Comparison of ENCODE assay signal across 9 cellular contexts in the genomic region with DNA sequence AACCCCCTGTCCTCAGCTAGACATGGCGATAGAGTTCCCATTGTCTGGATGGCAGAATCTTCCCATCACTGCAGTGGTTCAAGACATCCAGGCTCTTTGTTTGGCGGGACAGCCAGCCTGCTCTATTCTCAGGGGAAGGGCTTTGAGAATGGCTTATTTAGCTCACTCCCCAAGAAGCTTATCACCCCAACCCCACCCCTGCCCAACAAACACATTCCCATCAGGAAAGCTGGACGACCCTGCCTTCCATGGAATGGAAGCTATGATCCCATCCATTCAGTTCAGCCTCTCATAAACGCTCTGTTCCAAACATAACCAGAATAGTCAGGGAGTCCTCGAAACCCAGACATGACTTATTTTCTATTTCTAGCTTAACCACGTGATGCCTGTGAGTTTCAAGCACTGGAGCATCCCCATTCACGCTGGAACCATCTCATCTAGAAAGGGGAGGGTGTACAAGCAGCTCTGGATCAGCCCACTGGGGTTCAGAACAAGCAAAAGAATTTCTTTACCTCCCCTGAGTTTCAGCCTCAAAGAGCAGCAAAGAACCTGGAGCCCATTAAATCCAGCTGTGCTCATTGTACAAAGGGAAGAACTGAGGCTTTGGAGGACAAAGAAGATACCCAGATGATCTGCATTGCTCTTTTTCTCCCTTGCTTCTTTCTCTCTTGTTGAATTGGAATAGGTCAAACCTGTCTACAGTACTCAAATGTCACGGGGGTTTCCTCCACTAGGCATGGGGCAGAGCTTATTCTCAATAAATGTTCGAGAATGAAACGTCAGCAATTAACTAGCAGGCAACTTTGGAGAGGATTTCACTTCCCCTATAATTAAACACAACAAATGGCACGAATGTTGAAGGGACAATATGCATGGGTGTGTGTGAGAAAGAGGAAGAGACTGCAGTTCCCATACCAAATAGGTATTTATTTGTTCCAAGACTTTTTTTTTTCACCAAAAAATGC.
DNase-seq lines count a peak whose midpoint lies in the region; ATAC-seq and TF ChIP-seq lines count a peak whose summit lies in the region.
"Had no signal": no experiment of that assay in that cellular context is flagged by ENCODE, and none has a peak within 500 bp of the region (broad histone marks: within the 10 kb centered on the region; RNA-seq: fewer than 3 reads in every experiment).

No MANE protein-coding gene starts in this region.

- POLR2A ChIA-PET in activated CD8-positive, alpha-beta T cell treated with anti-CD3 and anti-CD28 coated beads for 36 hours (lab: Charles Lee) = interaction anchor here (1.0 to 2.4 kb wide), 2 partner anchors 8 to 40 kb away, joined by 3 to 11 read pairs; no protein-coding TSS in a partner anchor
- POLR2A ChIA-PET in activated CD8-positive, alpha-beta T cell treated with anti-CD3 and anti-CD28 coated beads, Interleukin-2, amount 10 ng/mL, durations not matched to agents 7 days and 5 days (lab: Charles Lee) = no interaction called here

- DNase-seq in activated CD8-positive, alpha-beta T cell treated with anti-CD3 and anti-CD28 coated beads for 36 hours = no peak
- DNase-seq in activated CD8-positive, alpha-beta T cell treated with anti-CD3 and anti-CD28 coated beads, Interleukin-2, amount 10 ng/mL, durations not matched to agents 7 days and 5 days = no peak
- DNase-seq in NB4 (ENCODE audit: low read depth) = peak; percentile 66
- DNase-seq in right atrium auricular region (ENCODE audit: low spot score) = no peak
- DNase-seq in vagina (ENCODE audit: extremely low spot score in 2 of 2) = no peak
- DNase-seq in ureter (ENCODE audit: low spot score) = no peak

- H3K9me3 Mint-ChIP-seq in activated CD8-positive, alpha-beta T cell treated with anti-CD3 and anti-CD28 coated beads for 36 hours = no peaks in the 10 kb centered on the region
- H3K9me3 Mint-ChIP-seq in activated CD8-positive, alpha-beta T cell treated with anti-CD3 and anti-CD28 coated beads, Interleukin-2, amount 10 ng/mL, durations not matched to agents 7 days and 5 days (ENCODE audit: insufficient read depth) = no peaks in the 10 kb centered on the region

- TF ChIP-seq POLR2A in NB4 (IDR thresholded peaks at IDR 0.05; ENCODE audit: extremely low read depth, insufficient read length) = no peak
- no peak for TF ChIP-seq POLR2A in vagina (IDR thresholded peaks at IDR 0.05)

- H3K27ac ChIP-seq in right atrium auricular region (peak overlapping the region; percentile 87 to 96), vagina (peak overlapping the region; percentile 67)

- no peak overlapping the region for H3K27ac Mint-ChIP-seq in activated CD8-positive, alpha-beta T cell treated with anti-CD3 and anti-CD28 coated beads for 36 hours
- no peak overlapping the region for H3K27ac Mint-ChIP-seq in activated CD8-positive, alpha-beta T cell treated with anti-CD3 and anti-CD28 coated beads, Interleukin-2, amount 10 ng/mL, durations not matched to agents 7 days and 5 days
- H3K27ac Mint-ChIP-seq: activated naive CD8-positive, alpha-beta T cell had no signal

- no peak for TF ChIP-seq CTCF in activated CD8-positive, alpha-beta T cell treated with anti-CD3 and anti-CD28 coated beads for 36 hours (IDR thresholded peaks at IDR 0.05)
- TF ChIP-seq CTCF in NB4 (IDR thresholded peaks at IDR 0.05; ENCODE audit: low read depth, low read length) (no peak), right atrium auricular region (IDR thresholded peaks at IDR 0.05) (no peak), vagina (IDR thresholded peaks at IDR 0.05) (no peak)

- H3K9me3 ChIP-seq in right atrium auricular region = no peaks in the 10 kb centered on the region
- no peaks in the 10 kb centered on the region for H3K9me3 ChIP-seq in vagina

- no peaks in the 10 kb centered on the region for H3K36me3 Mint-ChIP-seq in activated CD8-positive, alpha-beta T cell treated with anti-CD3 and anti-CD28 coated beads for 36 hours (ENCODE audit: low read depth)
- peaks cover 46% of the 10 kb centered on the region for H3K36me3 Mint-ChIP-seq in activated CD8-positive, alpha-beta T cell treated with anti-CD3 and anti-CD28 coated beads, Interleukin-2, amount 10 ng/mL, durations not matched to agents 7 days and 5 days (ENCODE audit: low read depth)

- ATAC-seq in activated CD8-positive, alpha-beta T cell treated with anti-CD3 and anti-CD28 coated beads for 36 hours = peak; percentile 28
- no peak for ATAC-seq in activated CD8-positive, alpha-beta T cell treated with anti-CD3 and anti-CD28 coated beads, Interleukin-2, amount 10 ng/mL, durations not matched to agents 7 days and 5 days
- ATAC-seq in GM21737 (IDR thresholded peaks at IDR 0.05; ENCODE audit: unreplicated experiment) = no peak
- no peak for ATAC-seq in HG03378 (IDR thresholded peaks at IDR 0.05; ENCODE audit: unreplicated experiment)

- CTCF ChIA-PET in activated CD8-positive, alpha-beta T cell treated with anti-CD3 and anti-CD28 coated beads for 36 hours (lab: Charles Lee) = no interaction called here
- CTCF ChIA-PET in activated CD8-positive, alpha-beta T cell treated with anti-CD3 and anti-CD28 coated beads, Interleukin-2, amount 10 ng/mL, durations not matched to agents 7 days and 5 days (lab: Charles Lee) = interaction anchor here (1.1 to 1.4 kb wide), 3 partner anchors 39 to 201 kb away, joined by 3 to 5 read pairs (median 4); no protein-coding TSS in a partner anchor

- H3K27me3 ChIP-seq in right atrium auricular region (no peaks in the 10 kb centered on the region), vagina (no peaks in the 10 kb centered on the region)

- H3K36me3 ChIP-seq in right atrium auricular region (no peaks in the 10 kb centered on the region), vagina (no peaks in the 10 kb centered on the region)

- peaks cover 0 to 59% of the 10 kb centered on the region in 2 donors for H3K4me1 ChIP-seq in right atrium auricular region
- peaks cover 49% of the 10 kb centered on the region for H3K4me1 ChIP-seq in vagina

- intact Hi-C loops in activated CD8-positive, alpha-beta T cell treated with anti-CD3 and anti-CD28 coated beads for 36 hours (cut with micrococcal nuclease) = loop anchor here (10.0 kb wide), 1 partner anchor 63 kb away; no protein-coding TSS in a partner anchor
- intact Hi-C loops in vagina (cut with DNase I) = no loop called here

- no peak overlapping the region for H3K4me3 ChIP-seq in NB4 (ENCODE audit: low read depth, low read length)
- no peak overlapping the region for H3K4me3 ChIP-seq in right atrium auricular region
- no peak overlapping the region for H3K4me3 ChIP-seq in vagina

- H3K4me3 Mint-ChIP-seq in activated CD8-positive, alpha-beta T cell treated with anti-CD3 and anti-CD28 coated beads for 36 hours = no peak overlapping the region
- H3K4me3 Mint-ChIP-seq in activated CD8-positive, alpha-beta T cell treated with anti-CD3 and anti-CD28 coated beads, Interleukin-2, amount 10 ng/mL, durations not matched to agents 7 days and 5 days = no peak overlapping the region
- H3K4me3 Mint-ChIP-seq: activated naive CD8-positive, alpha-beta T cell had no signal

- no peaks in the 10 kb centered on the region for H3K27me3 Mint-ChIP-seq in activated CD8-positive, alpha-beta T cell treated with anti-CD3 and anti-CD28 coated beads for 36 hours
- no peaks in the 10 kb centered on the region for H3K27me3 Mint-ChIP-seq in activated CD8-positive, alpha-beta T cell treated with anti-CD3 and anti-CD28 coated beads, Interleukin-2, amount 10 ng/mL, durations not matched to agents 7 days and 5 days (ENCODE audit: low read depth)
- H3K27me3 Mint-ChIP-seq: activated naive CD8-positive, alpha-beta T cell had no signal

- peaks cover 48% of the 10 kb centered on the region for H3K4me1 Mint-ChIP-seq in activated CD8-positive, alpha-beta T cell treated with anti-CD3 and anti-CD28 coated beads for 36 hours (ENCODE audit: low read depth)
- H3K4me1 Mint-ChIP-seq in activated CD8-positive, alpha-beta T cell treated with anti-CD3 and anti-CD28 coated beads, Interleukin-2, amount 10 ng/mL, durations not matched to agents 7 days and 5 days (ENCODE audit: low read depth) = peaks cover 68% of the 10 kb centered on the region
